2 cellular contexts compared by ENCODE assay signal in genomic region chr14:104087981-104088850, GRCh38.
A peak's percentile ranks its signal among the peaks of the same experiment; 100 is the strongest.
TF ChIP-seq lines count a peak whose summit lies in the region.

No MANE protein-coding gene starts in this region.

TF ChIP-seq in HEK293, 187 proteins besides CTCF, POLR2A, EP300 and RAD21 (continued from another document):
- peak; percentile 72 for TF ChIP-seq ZNF341 (tag by site-specific recombination; IDR thresholded peaks at IDR 0.05; ENCODE audit: low read depth)
- TF ChIP-seq, protein P1, sequence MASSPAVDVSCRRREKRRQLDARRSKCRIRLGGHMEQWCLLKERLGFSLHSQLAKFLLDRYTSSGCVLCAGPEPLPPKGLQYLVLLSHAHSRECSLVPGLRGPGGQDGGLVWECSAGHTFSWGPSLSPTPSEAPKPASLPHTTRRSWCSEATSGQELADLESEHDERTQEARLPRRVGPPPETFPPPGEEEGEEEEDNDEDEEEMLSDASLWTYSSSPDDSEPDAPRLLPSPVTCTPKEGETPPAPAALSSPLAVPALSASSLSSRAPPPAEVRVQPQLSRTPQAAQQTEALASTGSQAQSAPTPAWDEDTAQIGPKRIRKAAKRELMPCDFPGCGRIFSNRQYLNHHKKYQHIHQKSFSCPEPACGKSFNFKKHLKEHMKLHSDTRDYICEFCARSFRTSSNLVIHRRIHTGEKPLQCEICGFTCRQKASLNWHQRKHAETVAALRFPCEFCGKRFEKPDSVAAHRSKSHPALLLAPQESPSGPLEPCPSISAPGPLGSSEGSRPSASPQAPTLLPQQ (tag by site-specific recombination; IDR thresholded peaks at IDR 0.05), result no peak
- no peak for TF ChIP-seq ZNF426 (tag by site-specific recombination; IDR thresholded peaks at IDR 0.05)
- TF ChIP-seq, protein P2, sequence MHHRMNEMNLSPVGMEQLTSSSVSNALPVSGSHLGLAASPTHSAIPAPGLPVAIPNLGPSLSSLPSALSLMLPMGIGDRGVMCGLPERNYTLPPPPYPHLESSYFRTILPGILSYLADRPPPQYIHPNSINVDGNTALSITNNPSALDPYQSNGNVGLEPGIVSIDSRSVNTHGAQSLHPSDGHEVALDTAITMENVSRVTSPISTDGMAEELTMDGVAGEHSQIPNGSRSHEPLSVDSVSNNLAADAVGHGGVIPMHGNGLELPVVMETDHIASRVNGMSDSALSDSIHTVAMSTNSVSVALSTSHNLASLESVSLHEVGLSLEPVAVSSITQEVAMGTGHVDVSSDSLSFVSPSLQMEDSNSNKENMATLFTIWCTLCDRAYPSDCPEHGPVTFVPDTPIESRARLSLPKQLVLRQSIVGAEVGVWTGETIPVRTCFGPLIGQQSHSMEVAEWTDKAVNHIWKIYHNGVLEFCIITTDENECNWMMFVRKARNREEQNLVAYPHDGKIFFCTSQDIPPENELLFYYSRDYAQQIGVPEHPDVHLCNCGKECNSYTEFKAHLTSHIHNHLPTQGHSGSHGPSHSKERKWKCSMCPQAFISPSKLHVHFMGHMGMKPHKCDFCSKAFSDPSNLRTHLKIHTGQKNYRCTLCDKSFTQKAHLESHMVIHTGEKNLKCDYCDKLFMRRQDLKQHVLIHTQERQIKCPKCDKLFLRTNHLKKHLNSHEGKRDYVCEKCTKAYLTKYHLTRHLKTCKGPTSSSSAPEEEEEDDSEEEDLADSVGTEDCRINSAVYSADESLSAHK (tag by site-specific recombination; IDR thresholded peaks at IDR 0.05), result no peak
- no peak for TF ChIP-seq ZBTB1 (tag by site-specific recombination; IDR thresholded peaks at IDR 0.05)

TF ChIP-seq in SK-N-SH, 30 proteins besides CTCF, POLR2A, EP300 and RAD21 (continued from another document):
- TF ChIP-seq, protein P3, sequence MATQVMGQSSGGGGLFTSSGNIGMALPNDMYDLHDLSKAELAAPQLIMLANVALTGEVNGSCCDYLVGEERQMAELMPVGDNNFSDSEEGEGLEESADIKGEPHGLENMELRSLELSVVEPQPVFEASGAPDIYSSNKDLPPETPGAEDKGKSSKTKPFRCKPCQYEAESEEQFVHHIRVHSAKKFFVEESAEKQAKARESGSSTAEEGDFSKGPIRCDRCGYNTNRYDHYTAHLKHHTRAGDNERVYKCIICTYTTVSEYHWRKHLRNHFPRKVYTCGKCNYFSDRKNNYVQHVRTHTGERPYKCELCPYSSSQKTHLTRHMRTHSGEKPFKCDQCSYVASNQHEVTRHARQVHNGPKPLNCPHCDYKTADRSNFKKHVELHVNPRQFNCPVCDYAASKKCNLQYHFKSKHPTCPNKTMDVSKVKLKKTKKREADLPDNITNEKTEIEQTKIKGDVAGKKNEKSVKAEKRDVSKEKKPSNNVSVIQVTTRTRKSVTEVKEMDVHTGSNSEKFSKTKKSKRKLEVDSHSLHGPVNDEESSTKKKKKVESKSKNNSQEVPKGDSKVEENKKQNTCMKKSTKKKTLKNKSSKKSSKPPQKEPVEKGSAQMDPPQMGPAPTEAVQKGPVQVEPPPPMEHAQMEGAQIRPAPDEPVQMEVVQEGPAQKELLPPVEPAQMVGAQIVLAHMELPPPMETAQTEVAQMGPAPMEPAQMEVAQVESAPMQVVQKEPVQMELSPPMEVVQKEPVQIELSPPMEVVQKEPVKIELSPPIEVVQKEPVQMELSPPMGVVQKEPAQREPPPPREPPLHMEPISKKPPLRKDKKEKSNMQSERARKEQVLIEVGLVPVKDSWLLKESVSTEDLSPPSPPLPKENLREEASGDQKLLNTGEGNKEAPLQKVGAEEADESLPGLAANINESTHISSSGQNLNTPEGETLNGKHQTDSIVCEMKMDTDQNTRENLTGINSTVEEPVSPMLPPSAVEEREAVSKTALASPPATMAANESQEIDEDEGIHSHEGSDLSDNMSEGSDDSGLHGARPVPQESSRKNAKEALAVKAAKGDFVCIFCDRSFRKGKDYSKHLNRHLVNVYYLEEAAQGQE (IDR thresholded peaks at IDR 0.05; ENCODE audit: low read depth, low read length), result no peak
- TF ChIP-seq, protein P4, sequence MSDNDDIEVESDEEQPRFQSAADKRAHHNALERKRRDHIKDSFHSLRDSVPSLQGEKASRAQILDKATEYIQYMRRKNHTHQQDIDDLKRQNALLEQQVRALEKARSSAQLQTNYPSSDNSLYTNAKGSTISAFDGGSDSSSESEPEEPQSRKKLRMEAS (IDR thresholded peaks at IDR 0.05; ENCODE audit: low read depth), result no peak
- TF ChIP-seq SIN3A (IDR thresholded peaks at IDR 0.05; ENCODE audit: borderline replicate concordance, low read depth, low read length), result no peak
